In the genomic region with DNA sequence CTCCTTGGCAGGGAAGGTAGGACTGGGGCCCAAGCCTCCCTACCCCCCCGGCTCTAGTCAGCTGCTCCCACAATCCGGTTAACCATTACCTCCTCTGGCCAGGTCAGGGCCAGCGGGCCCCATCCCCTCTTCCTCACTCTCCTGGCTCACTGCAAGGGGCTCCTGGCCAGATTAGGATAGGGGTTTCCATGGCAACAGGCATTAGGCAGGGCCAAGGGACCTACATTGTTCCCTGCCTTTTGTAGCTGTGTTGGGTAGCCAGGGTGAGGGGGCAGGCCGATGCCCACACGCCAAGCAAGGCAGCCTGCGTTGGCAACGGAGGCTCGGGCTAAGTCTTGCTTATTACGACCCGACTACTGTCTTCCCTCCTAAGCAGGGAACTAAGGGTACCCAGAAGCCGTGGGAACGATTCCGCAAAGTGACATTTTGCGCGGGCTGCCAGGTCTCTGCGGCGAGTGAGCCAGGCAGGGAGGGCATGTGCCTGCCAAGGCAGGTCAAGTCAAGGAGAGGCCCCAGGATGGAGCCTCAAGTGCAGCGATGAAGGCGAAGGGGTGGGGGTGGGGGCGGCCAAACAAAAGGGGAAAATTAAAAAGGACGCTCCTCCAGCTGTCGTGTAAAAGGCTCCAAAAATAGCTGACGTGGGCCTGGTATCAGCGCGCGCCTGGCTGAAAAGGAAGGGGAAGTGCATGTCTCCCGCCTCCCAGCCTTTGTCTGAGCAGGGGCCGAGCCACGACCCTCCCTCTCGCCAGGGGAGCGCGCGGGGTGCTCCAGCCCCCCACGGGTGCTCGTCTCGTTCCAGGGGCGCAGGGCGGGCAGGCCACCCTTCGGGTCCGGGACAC, we compare ENCODE assay signal across 7 cellular contexts. TPM values are rescaled to one million over a fixed set of nuclear protein-coding genes. Genes with fewer than 3 reads are reported as not detected.
DNase-seq lines count a peak whose midpoint lies in the region; ATAC-seq and TF ChIP-seq lines count a peak whose summit lies in the region.

No MANE protein-coding gene starts in this region.

- intact Hi-C loops in dorsolateral prefrontal cortex (cut with DNase I) (loop anchor here (5.0 to 10.0 kb wide), 2 partner anchors 103 to 209 kb away; a partner anchor contains a TSS), lower leg skin (cut with DNase I; ENCODE audit: low total_unique reads) (no loop called here)

- H3K4me3 ChIP-seq in GM12875 (ENCODE audit: low read depth, low read length) (peak overlapping the region; percentile 93), dorsolateral prefrontal cortex (peak overlapping the region; percentile 60 to 97 (median 84)), lower leg skin (ENCODE audit: low read depth, poor library complexity, severe bottlenecking) (peak overlapping the region; percentile 93)

- H3K27ac ChIP-seq in dorsolateral prefrontal cortex, result peak overlapping the region; percentile 82 to 100 (median 98)

- TF ChIP-seq POLR2A in lower leg skin (IDR thresholded peaks at IDR 0.05), result no peak

- WGBS in lower leg skin, 2 donors, result 4 to 5% methylated on average over 38 to 39 of the region's 40 CpGs

- DNase-seq in HK-2 (ENCODE audit: unreplicated experiment) (peak; percentile 51), SKM-1 treated with dmso at 0.1 percent for 144 hours (lab: John Stamatoyannopoulos, UW; ENCODE audit: unreplicated experiment) (peak; percentile 56), dorsolateral prefrontal cortex (peak in 8 of 10 donors; percentile 43 to 76 (median 62)), lower leg skin (ENCODE audit: low spot score in 2 of 2) (peak in 1 of 2 donors; percentile 89)
- peak; percentile 51 for DNase-seq in stimulated activated naive CD8-positive, alpha-beta T cell treated with anti-CD3 and anti-CD28 coated beads, Interleukin-15, Interleukin-2, amounts not matched to agents 100 U/mL and 50 U/mL, for 24 hours

- ATAC-seq in stimulated activated naive CD8-positive, alpha-beta T cell treated with anti-CD3 and anti-CD28 coated beads, Interleukin-15, Interleukin-2, amounts not matched to agents 100 U/mL and 50 U/mL, for 24 hours, result no peak
- ATAC-seq in HG03025 (IDR thresholded peaks at IDR 0.05; ENCODE audit: low FRiP score, unreplicated experiment), result no peak

- H3K27me3 ChIP-seq in dorsolateral prefrontal cortex, result no peaks in the 10 kb centered on the region

- TF ChIP-seq CTCF in GM12875 (IDR thresholded peaks at IDR 0.05; ENCODE audit: borderline replicate concordance, insufficient read depth, low read depth, low read length) (no peak), dorsolateral prefrontal cortex (IDR thresholded peaks at IDR 0.05 in 54 of 56, conservative IDR thresholded peaks at IDR 0.05 in 2 of 56; ENCODE audit: low read depth in 1 of 56, partially characterized antibody in 56 of 56) (no peak), lower leg skin (IDR thresholded peaks at IDR 0.05) (no peak)

RNA-seq across cellular contexts. Expression of a gene that starts 0.9 kb away (rescaled TPM):
- total RNA-seq in dorsolateral prefrontal cortex (100 to 1,000 TPM in 64 of 120 experiments, 10 to 100 TPM in 56; 40.2 to 175 (median 102) TPM), lower leg skin (100 to 1,000 TPM in 2 of 4 donors, 10 to 100 TPM in 2; 49.2 to 136 (median 86.3) TPM)
